Comparison of ENCODE assay signal across 18 cellular contexts in the genomic region with DNA sequence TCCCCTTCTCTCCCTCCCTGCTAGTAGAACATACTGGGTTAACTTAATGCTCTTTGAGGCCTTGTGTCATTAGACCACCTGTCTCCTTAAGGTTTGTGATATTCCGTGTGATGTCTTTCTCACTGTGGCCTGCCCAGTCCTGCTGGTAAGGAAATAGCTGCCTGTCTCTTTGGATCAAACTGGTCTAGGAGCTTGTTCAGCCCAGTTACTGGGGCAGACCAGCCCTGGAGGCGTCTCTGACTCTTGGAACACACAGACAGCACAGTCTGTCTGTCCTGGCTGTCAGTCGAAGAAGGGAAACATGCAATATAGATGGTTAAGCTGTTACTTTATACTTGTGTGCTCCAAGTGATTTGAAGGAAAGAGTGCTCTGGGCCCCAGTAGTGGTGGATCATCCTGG. TPM values are rescaled to one million over a fixed set of nuclear protein-coding genes. Genes with fewer than 3 reads are reported as not detected.
A peak's percentile ranks its signal among the peaks of the same experiment; 100 is the strongest.
DNase-seq lines count a peak whose midpoint lies in the region; ATAC-seq and TF ChIP-seq lines count a peak whose summit lies in the region.
"Had no signal": no experiment of that assay in that cellular context is flagged by ENCODE, and none has a peak within 500 bp of the region (broad histone marks: within the 10 kb centered on the region; RNA-seq: fewer than 3 reads in every experiment).

No MANE protein-coding gene starts in this region.

- H3K9me3 ChIP-seq in breast epithelium (no peaks in the 10 kb centered on the region), iPS-20b (ENCODE audit: insufficient read depth, low read depth, low read length) (no peaks in the 10 kb centered on the region), gastrocnemius medialis (no peaks in the 10 kb centered on the region), right lobe of liver (no peaks in the 10 kb centered on the region)

- peak overlapping the region; percentile 38 for H3K4me3 Mint-ChIP-seq in HFFc6
- H3K4me3 Mint-ChIP-seq: CD8-positive, alpha-beta memory T cell; neural crest cell; stimulated activated memory B cell treated with anti-CD40 and anti-IgM and Interleukin-4, amounts not matched to agents 10 μg/mL and 1 μg/mL and 100 μg/mL, for 72 hours had no signal

- DNase-seq in HFFc6 = no peak
- no peak for DNase-seq in breast epithelium (ENCODE audit: low spot score in 2 of 2)
- no peak for DNase-seq in gastrocnemius medialis
- DNase-seq in DMS53 (lab: John Stamatoyannopoulos, UW) = no peak
- no peak for DNase-seq in right lobe of liver
- DNase-seq in Ammon's horn (ENCODE audit: low spot score) = no peak
- DNase-seq in dedifferentiated amniotic fluid mesenchymal stem cell (ENCODE audit: extremely low spot score) = no peak
- DNase-seq: activated CD4-positive, alpha-beta T cell treated with anti-CD3 and anti-CD28 coated beads, Interleukin-2, amount 50 U/mL, for 4 hours; activated naive CD4-positive, alpha-beta T cell treated with Interleukin-2 at 50 U/mL for 16 hours; CD8-positive, alpha-beta memory T cell; NCI-H1092; NCI-H2081 treated with DMSO at 0.1 percent for 48 hours; Right ventricle myocardium superior had no signal

- 67% methylated on average over 2 of the region's 3 CpGs for WGBS in right lobe of liver (ENCODE audit: insufficient coverage, low coverage, low lambda C conversion rate, missing lambda C conversion rate)

- H3K27ac Mint-ChIP-seq in HFFc6 = peak overlapping the region; percentile 44
- H3K27ac Mint-ChIP-seq: CD8-positive, alpha-beta memory T cell; stimulated activated memory B cell treated with anti-CD40 and anti-IgM and Interleukin-4, amounts not matched to agents 10 μg/mL and 1 μg/mL and 100 μg/mL, for 72 hours had no signal

- intact Hi-C loops in breast epithelium (cut with DNase I; ENCODE audit: low total_unique reads) = no loop called here
- intact Hi-C loops in gastrocnemius medialis (cut with DNase I; ENCODE audit: low total_unique reads) = no loop called here
- intact Hi-C loops in right lobe of liver (cut with DNase I) = no loop called here

- H3K27me3 ChIP-seq in breast epithelium (no peaks in the 10 kb centered on the region), iPS-20b (ENCODE audit: insufficient read depth, low read length) (no peaks in the 10 kb centered on the region), gastrocnemius medialis (no peaks in the 10 kb centered on the region), right lobe of liver (no peaks in the 10 kb centered on the region)

- no peak for TF ChIP-seq CTCF in HFFc6 (IDR thresholded peaks at IDR 0.05)
- no peak for TF ChIP-seq CTCF in breast epithelium (IDR thresholded peaks at IDR 0.05)
- TF ChIP-seq CTCF in gastrocnemius medialis (IDR thresholded peaks at IDR 0.05 in 4 of 5, conservative IDR thresholded peaks at IDR 0.05 in 1 of 5) = no peak
- TF ChIP-seq CTCF in right lobe of liver (IDR thresholded peaks at IDR 0.05) = no peak

- no peaks in the 10 kb centered on the region for H3K27me3 Mint-ChIP-seq in HFFc6 (ENCODE audit: insufficient read depth)
- H3K27me3 Mint-ChIP-seq: stimulated activated memory B cell treated with anti-CD40 and anti-IgM and Interleukin-4, amounts not matched to agents 10 μg/mL and 1 μg/mL and 100 μg/mL, for 72 hours had no signal

- in situ Hi-C loops in gastrocnemius medialis (cut with MboI; ENCODE audit: low sequenced_read_pairs in 4 of 4) = no loop called here

- H3K36me3 ChIP-seq in breast epithelium (no peaks in the 10 kb centered on the region), iPS-20b (ENCODE audit: insufficient read depth, low read depth, low read length) (peaks cover 8% of the 10 kb centered on the region; the same call in 1 of the 2 replicates), gastrocnemius medialis (no peaks in the 10 kb centered on the region), right lobe of liver (no peaks in the 10 kb centered on the region)

- H3K9ac ChIP-seq in iPS-20b (ENCODE audit: low read depth, low read length) = no peak overlapping the region; the same call in 1 of the 2 replicates
- H3K9ac ChIP-seq: KMS-11 had no signal

- H3K4me1 Mint-ChIP-seq in HFFc6 (ENCODE audit: low read depth) = peaks cover 52% of the 10 kb centered on the region
- H3K4me1 Mint-ChIP-seq: CD8-positive, alpha-beta memory T cell; stimulated activated memory B cell treated with anti-CD40 and anti-IgM and Interleukin-4, amounts not matched to agents 10 μg/mL and 1 μg/mL and 100 μg/mL, for 72 hours had no signal

- 0 out of 2 replicates have a peak, but pooled peaks cover under 1% of the 10 kb centered on the region for H3K36me3 Mint-ChIP-seq in HFFc6 (ENCODE audit: low read depth)
- H3K36me3 Mint-ChIP-seq: stimulated activated memory B cell treated with anti-CD40 and anti-IgM and Interleukin-4, amounts not matched to agents 10 μg/mL and 1 μg/mL and 100 μg/mL, for 72 hours had no signal

- no peak for TF ChIP-seq POLR2A in breast epithelium (IDR thresholded peaks at IDR 0.05)
- no peak for TF ChIP-seq POLR2A in gastrocnemius medialis (IDR thresholded peaks at IDR 0.05)
- TF ChIP-seq POLR2A in right lobe of liver (IDR thresholded peaks at IDR 0.05) = no peak

- H3K4me3 ChIP-seq in breast epithelium (peak overlapping the region in 1 of 3 donors; percentile 24), iPS-20b (ENCODE audit: low read length) (no peak overlapping the region), gastrocnemius medialis (no peak overlapping the region), right lobe of liver (no peak overlapping the region)

- H3K27ac ChIP-seq in breast epithelium (peak overlapping the region; percentile 58 to 82), iPS-20b (ENCODE audit: low read length) (peak overlapping the region; percentile 82), gastrocnemius medialis (peak overlapping the region; percentile 30 to 74 (median 53)), right lobe of liver (no peak overlapping the region)
- H3K27ac ChIP-seq: KMS-11 had no signal

- no peaks in the 10 kb centered on the region for H3K9me3 Mint-ChIP-seq in HFFc6
- H3K9me3 Mint-ChIP-seq: neural crest cell had no signal

- ATAC-seq in gastrocnemius medialis = peak in 1 of 2 donors; percentile 14
- no peak for ATAC-seq in right lobe of liver
- ATAC-seq: HCT116; stimulated activated memory B cell treated with anti-CD40 and anti-IgM and Interleukin-4, amounts not matched to agents 10 μg/mL and 1 μg/mL and 100 μg/mL, for 72 hours had no signal

- H3K4me1 ChIP-seq in breast epithelium (peaks cover 7 to 18% of the 10 kb centered on the region in 2 donors), iPS-20b (ENCODE audit: insufficient read depth, low read length) (peaks cover 60% of the 10 kb centered on the region), gastrocnemius medialis (peaks cover 28 to 39% of the 10 kb centered on the region in 2 donors), right lobe of liver (no peaks in the 10 kb centered on the region)

RNA-seq across cellular contexts. Expression of gene PBX1, which starts 20.4 kb away (rescaled TPM):
- total RNA-seq in HFFc6 (2021; fragmentation: NEBNext Ultra II Directional; extraction: Animal tissue kit (Norgen Biotek cat#: 25700)) = 10 to 100 TPM; 35.4 to 42.3 (median 39.1) TPM
- total RNA-seq in breast epithelium (100 to 1,000 TPM in 1 of 3 donors, 10 to 100 TPM in 2; 64.5 to 126 (median 95.4) TPM), gastrocnemius medialis (10 to 100 TPM; 21.7 to 36.5 (median 29.0) TPM), right lobe of liver (1 to 10 TPM; 3.1 to 7.9 (median 6.9) TPM)

Comparison
In these comparisons a context has a peak if more than half of its experiments do, and no peak if none do; other contexts are left out.
1. H3K27ac ChIP-seq: peak in breast epithelium (2 of 2), iPS-20b (single experiment) and gastrocnemius medialis (4 of 4); none in right lobe of liver (0 of 3).